Comparison of ENCODE assay signal across 3 cellular contexts in the genomic region with DNA sequence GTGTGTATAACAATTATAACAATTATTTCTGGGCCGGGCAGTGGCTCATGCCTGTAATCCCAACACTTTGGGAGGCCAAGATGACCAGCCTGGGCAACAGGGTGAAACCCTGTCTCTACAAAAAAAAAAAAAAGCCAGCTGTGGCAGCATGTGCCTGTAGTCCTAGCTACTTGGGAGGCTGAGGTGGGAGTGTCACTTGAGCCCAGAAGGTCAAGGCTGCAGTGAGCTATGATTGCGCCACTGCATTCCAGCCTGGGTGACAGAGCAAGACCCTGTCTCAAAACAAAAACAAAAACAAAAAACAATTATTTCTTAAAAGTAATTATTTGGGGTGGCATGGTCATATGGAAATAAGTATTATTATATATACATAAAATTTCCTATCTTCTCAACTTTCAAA. TPM values are rescaled to one million over a fixed set of nuclear protein-coding genes. Genes with fewer than 3 reads are reported as not detected.
"Had no signal": no experiment of that assay in that cellular context is flagged by ENCODE, and none has a peak within 500 bp of the region (broad histone marks: within the 10 kb centered on the region; RNA-seq: fewer than 3 reads in every experiment).

No MANE protein-coding gene starts in this region.

RNA-seq across cellular contexts. Expression of a gene that starts 53.0 kb away (rescaled TPM):
- total RNA-seq: cardiac muscle cell, epithelial cell of proximal tubule, SK-MEL-5 had no signal
- polyA plus RNA-seq: cardiac muscle cell had no signal
